9 cellular contexts compared by ENCODE assay signal in genomic region chrX:67317725-67318124, GRCh38.
"Had no signal": no experiment of that assay in that cellular context is flagged by ENCODE, and none has a peak within 500 bp of the region (broad histone marks: within the 10 kb centered on the region; RNA-seq: fewer than 3 reads in every experiment).

No MANE protein-coding gene starts in this region.

- H2AFZ ChIP-seq: GM23338 had no signal

- H3K9me3 ChIP-seq: HAP-1 had no signal

- H3K4me1 ChIP-seq: HAP-1 had no signal

- H3K4me2 ChIP-seq: GM23338 had no signal

- ATAC-seq: GM23338, HCT116, K562 had no signal

- FAIRE-seq: K562 had no signal

- H3K27ac ChIP-seq: HL-60 had no signal

- H3K36me3 ChIP-seq: HAP-1 had no signal

- DNase-seq: H7, HFFc6, IMR-90, KG1 had no signal

- H3K4me3 ChIP-seq: GM23338, HAP-1, K562 had no signal
